19 cellular contexts compared by ENCODE assay signal in genomic region chr7:100163871-100164270, GRCh38. TPM values are rescaled to one million over a fixed set of nuclear protein-coding genes. Genes with fewer than 3 reads are reported as not detected.
DNase-seq lines count a peak whose midpoint lies in the region; ATAC-seq and TF ChIP-seq lines count a peak whose summit lies in the region.
"Had no signal": no experiment of that assay in that cellular context is flagged by ENCODE, and none has a peak within 500 bp of the region (broad histone marks: within the 10 kb centered on the region; RNA-seq: fewer than 3 reads in every experiment).

No MANE protein-coding gene starts in this region.

- ATAC-seq in CD4-positive, CD25-positive, alpha-beta regulatory T cell (ENCODE audit: low read depth in 2 of 2) = no peak
- no peak for ATAC-seq in naive thymus-derived CD8-positive, alpha-beta T cell
- ATAC-seq in HG02973 (IDR thresholded peaks at IDR 0.05; ENCODE audit: unreplicated experiment) = no peak
- ATAC-seq: heart left ventricle; left lung; natural killer cell treated with Interleukin-12 subunit alpha and Interleukin-12 subunit beta and Interleukin-15 and Interleukin-18, amount 100 ng/mL, for 72 hours; pancreas; sciatic nerve had no signal

- peak overlapping the region; percentile 68 for H3K27ac ChIP-seq in CD4-positive, CD25-positive, alpha-beta regulatory T cell (ENCODE audit: insufficient read depth, low read length, poor library complexity, severe bottlenecking)
- no peak overlapping the region for H3K27ac ChIP-seq in DOHH2 (ENCODE audit: low read depth, low read length)
- H3K27ac ChIP-seq: heart left ventricle, KMS-11, left lung, pancreas, vagina had no signal

- H3K36me3 Mint-ChIP-seq in CD4-positive, CD25-positive, alpha-beta regulatory T cell = no peaks in the 10 kb centered on the region
- H3K36me3 Mint-ChIP-seq in activated T-helper 1 cell treated with anti-CD3 and anti-CD28 coated beads, Interleukin-12 subunit alpha, Interleukin-12 subunit beta, Interleukin-2, Interleukin-4 antibody, amounts not matched to agents 30 ng/mL and 10 ng/mL and 1 ng/mL, durations not matched to agents 14 hours and 24 hours and 36 hours (ENCODE audit: low read depth) = no peaks in the 10 kb centered on the region
- H3K36me3 Mint-ChIP-seq in naive thymus-derived CD8-positive, alpha-beta T cell = no peaks in the 10 kb centered on the region
- H3K36me3 Mint-ChIP-seq: mesothelial cell of epicardium; natural killer cell treated with Interleukin-12 subunit alpha and Interleukin-12 subunit beta and Interleukin-15 and Interleukin-18, amount 100 ng/mL, for 72 hours had no signal

- peak overlapping the region; percentile 74 to 86 (median 84) for H3K27ac Mint-ChIP-seq in CD4-positive, CD25-positive, alpha-beta regulatory T cell
- H3K27ac Mint-ChIP-seq in activated T-helper 1 cell treated with anti-CD3 and anti-CD28 coated beads, Interleukin-12 subunit alpha, Interleukin-12 subunit beta, Interleukin-2, Interleukin-4 antibody, amounts not matched to agents 30 ng/mL and 10 ng/mL and 1 ng/mL, durations not matched to agents 14 hours and 24 hours and 36 hours = peak overlapping the region; percentile 27
- H3K27ac Mint-ChIP-seq in naive thymus-derived CD8-positive, alpha-beta T cell = peak overlapping the region; percentile 7 to 99 (median 96)
- H3K27ac Mint-ChIP-seq: dendritic cell treated with granulocyte-macrophage colony-stimulating factor and Interleukin-4, amounts not matched to agents 40 ng/mL and 50 ng/mL, for 4 days; mesothelial cell of epicardium; natural killer cell treated with Interleukin-12 subunit alpha and Interleukin-12 subunit beta and Interleukin-15 and Interleukin-18, amount 100 ng/mL, for 72 hours had no signal

- H3K4me2 ChIP-seq in DOHH2 (ENCODE audit: low read length) = peak overlapping the region; percentile 36; the same call in 1 of the 2 replicates
- H3K4me2 ChIP-seq: KMS-11 had no signal

- no peaks in the 10 kb centered on the region for H3K27me3 ChIP-seq in CD4-positive, CD25-positive, alpha-beta regulatory T cell (ENCODE audit: control insufficient read depth, insufficient read depth, low read length)
- H3K27me3 ChIP-seq in DOHH2 (ENCODE audit: control insufficient read depth, low read length) = peaks cover 16% of the 10 kb centered on the region
- H3K27me3 ChIP-seq: pancreas, vagina had no signal

- peaks cover 3% of the 10 kb centered on the region; the same call in 1 of the 2 replicates for H3F3A ChIP-seq in DOHH2 (ENCODE audit: control insufficient read depth, insufficient read depth)

- in situ Hi-C loops in ACHN (cut with HindIII; ENCODE audit: low pct_ligation_motif_present, low pct_unique_long_range_greater_than_20kb, low sequenced_read_pairs) = no loop called here

- H3K27me3 Mint-ChIP-seq in CD4-positive, CD25-positive, alpha-beta regulatory T cell = peaks cover 33% of the 10 kb centered on the region
- H3K27me3 Mint-ChIP-seq in activated T-helper 1 cell treated with anti-CD3 and anti-CD28 coated beads, Interleukin-12 subunit alpha, Interleukin-12 subunit beta, Interleukin-2, Interleukin-4 antibody, amounts not matched to agents 30 ng/mL and 10 ng/mL and 1 ng/mL, durations not matched to agents 14 hours and 24 hours and 36 hours (ENCODE audit: insufficient read depth) = peaks cover 10% of the 10 kb centered on the region
- H3K27me3 Mint-ChIP-seq in naive thymus-derived CD8-positive, alpha-beta T cell = peaks cover 0 to 18% (median 0%) of the 10 kb centered on the region in 5 donors

- H4K20me1 ChIP-seq in DOHH2 (ENCODE audit: control insufficient read depth, insufficient read depth, low read depth, low read length) = no peaks in the 10 kb centered on the region

- intact Hi-C loops in activated T-helper 1 cell treated with anti-CD3 and anti-CD28 coated beads, Interleukin-12 subunit alpha, Interleukin-12 subunit beta, Interleukin-2, Interleukin-4 antibody, amounts not matched to agents 30 ng/mL and 10 ng/mL and 1 ng/mL, durations not matched to agents 14 hours and 24 hours and 36 hours (cut with micrococcal nuclease) = no loop called here

- no peaks in the 10 kb centered on the region for H3K36me3 ChIP-seq in CD4-positive, CD25-positive, alpha-beta regulatory T cell (ENCODE audit: control insufficient read depth, insufficient read depth, low read length)
- H3K36me3 ChIP-seq in DOHH2 (ENCODE audit: control insufficient read depth, low read length) = no peaks in the 10 kb centered on the region
- H3K36me3 ChIP-seq: heart left ventricle, left lung, pancreas, vagina had no signal

- H3K9me3 ChIP-seq in CD4-positive, CD25-positive, alpha-beta regulatory T cell (ENCODE audit: control insufficient read depth in 2 of 2, low read length in 2 of 2) = no peaks in the 10 kb centered on the region
- H3K9me3 ChIP-seq in DOHH2 (ENCODE audit: control insufficient read depth, insufficient read depth, low read length) = no peaks in the 10 kb centered on the region
- H3K9me3 ChIP-seq: heart left ventricle, left lung, pancreas, vagina had no signal

- H3K4me3 ChIP-seq in CD4-positive, CD25-positive, alpha-beta regulatory T cell (ENCODE audit: low read depth, low read length) = peak overlapping the region; percentile 66
- no peak overlapping the region for H3K4me3 ChIP-seq in DOHH2 (ENCODE audit: low read length)
- H3K4me3 ChIP-seq: heart left ventricle, left lung, pancreas, vagina had no signal

- H3K9me2 ChIP-seq in DOHH2 (replicated peaks; ENCODE audit: control insufficient read depth, low read length) = no peaks in the 10 kb centered on the region

- peak overlapping the region; percentile 67 to 95 (median 86) for H3K4me3 Mint-ChIP-seq in CD4-positive, CD25-positive, alpha-beta regulatory T cell
- H3K4me3 Mint-ChIP-seq in activated T-helper 1 cell treated with anti-CD3 and anti-CD28 coated beads, Interleukin-12 subunit alpha, Interleukin-12 subunit beta, Interleukin-2, Interleukin-4 antibody, amounts not matched to agents 30 ng/mL and 10 ng/mL and 1 ng/mL, durations not matched to agents 14 hours and 24 hours and 36 hours = no peak overlapping the region
- peak overlapping the region; percentile 5 to 88 (median 76) for H3K4me3 Mint-ChIP-seq in naive thymus-derived CD8-positive, alpha-beta T cell
- H3K4me3 Mint-ChIP-seq: dendritic cell treated with granulocyte-macrophage colony-stimulating factor and Interleukin-4, amounts not matched to agents 40 ng/mL and 50 ng/mL, for 4 days; mesothelial cell of epicardium; natural killer cell treated with Interleukin-12 subunit alpha and Interleukin-12 subunit beta and Interleukin-15 and Interleukin-18, amount 100 ng/mL, for 72 hours had no signal

- DNase-seq in CD4-positive, CD25-positive, alpha-beta regulatory T cell = no peak
- no peak for DNase-seq in activated T-helper 1 cell treated with anti-CD3 and anti-CD28 coated beads, Interleukin-12 subunit alpha, Interleukin-12 subunit beta, Interleukin-2, Interleukin-4 antibody, amounts not matched to agents 30 ng/mL and 10 ng/mL and 1 ng/mL, durations not matched to agents 14 hours and 24 hours and 36 hours (ENCODE audit: low spot score)
- no peak for DNase-seq in naive thymus-derived CD8-positive, alpha-beta T cell
- DNase-seq in ACHN (no peak), HuH-7 (ENCODE audit: low spot score) (no peak)
- DNase-seq: heart left ventricle, left lung, NCI-H524 treated with DMSO at 0.1 percent for 48 hours, T-helper 9 cell had no signal

- POLR2A ChIA-PET in naive thymus-derived CD8-positive, alpha-beta T cell (lab: Charles Lee) = interaction anchor here (0.6 to 18.7 kb wide), 10 partner anchors 9 to 993 kb away, joined by 3 to 358 read pairs (median 4); partner anchors contain the start of genes GPC2, LAMTOR4, STAG3 and TRAPPC14

- H3K9me3 Mint-ChIP-seq in CD4-positive, CD25-positive, alpha-beta regulatory T cell = peaks cover 0 to 3% (median 0%) of the 10 kb centered on the region in 7 donors
- H3K9me3 Mint-ChIP-seq in activated T-helper 1 cell treated with anti-CD3 and anti-CD28 coated beads, Interleukin-12 subunit alpha, Interleukin-12 subunit beta, Interleukin-2, Interleukin-4 antibody, amounts not matched to agents 30 ng/mL and 10 ng/mL and 1 ng/mL, durations not matched to agents 14 hours and 24 hours and 36 hours = no peaks in the 10 kb centered on the region
- no peaks in the 10 kb centered on the region for H3K9me3 Mint-ChIP-seq in naive thymus-derived CD8-positive, alpha-beta T cell
- H3K9me3 Mint-ChIP-seq: dendritic cell treated with granulocyte-macrophage colony-stimulating factor and Interleukin-4, amounts not matched to agents 40 ng/mL and 50 ng/mL, for 4 days; mesothelial cell of epicardium; natural killer cell treated with Interleukin-12 subunit alpha and Interleukin-12 subunit beta and Interleukin-15 and Interleukin-18, amount 100 ng/mL, for 72 hours had no signal

- H3K4me1 Mint-ChIP-seq in CD4-positive, CD25-positive, alpha-beta regulatory T cell = peaks cover 11 to 90% (median 58%) of the 10 kb centered on the region in 4 donors
- H3K4me1 Mint-ChIP-seq in activated T-helper 1 cell treated with anti-CD3 and anti-CD28 coated beads, Interleukin-12 subunit alpha, Interleukin-12 subunit beta, Interleukin-2, Interleukin-4 antibody, amounts not matched to agents 30 ng/mL and 10 ng/mL and 1 ng/mL, durations not matched to agents 14 hours and 24 hours and 36 hours (ENCODE audit: low read depth) = peaks cover 63% of the 10 kb centered on the region
- peaks cover 36 to 77% (median 69%) of the 10 kb centered on the region in 4 donors for H3K4me1 Mint-ChIP-seq in naive thymus-derived CD8-positive, alpha-beta T cell

- peaks cover 65% of the 10 kb centered on the region for H3K4me1 ChIP-seq in CD4-positive, CD25-positive, alpha-beta regulatory T cell (ENCODE audit: control insufficient read depth, insufficient read depth, low read length, poor library complexity, severe bottlenecking)
- H3K4me1 ChIP-seq in DOHH2 (ENCODE audit: control insufficient read depth, low read length) = peaks cover 42% of the 10 kb centered on the region

- no peak for TF ChIP-seq CTCF in DOHH2 (IDR thresholded peaks at IDR 0.05; ENCODE audit: low read depth, low read length, poor library complexity, severe bottlenecking)

- H3K79me2 ChIP-seq in DOHH2 (ENCODE audit: control insufficient read depth, low read length) = peaks cover 4% of the 10 kb centered on the region

RNA-seq across cellular contexts. Expression of gene GAL3ST4, which starts 4.5 kb away (rescaled TPM):
- total RNA-seq in CD4-positive, CD25-positive, alpha-beta regulatory T cell = 6.1 TPM
- 1 to 10 TPM; 2.6 to 7.7 (median 5.3) TPM for polyA plus RNA-seq in CD4-positive, CD25-positive, alpha-beta regulatory T cell
- 1.3 and 1.5 TPM in 2 replicates for total RNA-seq in activated T-helper 1 cell treated with anti-CD3 and anti-CD28 coated beads, Interleukin-12 subunit alpha, Interleukin-12 subunit beta, Interleukin-2, Interleukin-4 antibody, amounts not matched to agents 30 ng/mL and 10 ng/mL and 1 ng/mL, durations not matched to agents 14 hours and 24 hours and 36 hours
- total RNA-seq in naive thymus-derived CD8-positive, alpha-beta T cell = 10 to 100 TPM; 37.0 to 39.1 TPM
- polyA plus RNA-seq in naive thymus-derived CD8-positive, alpha-beta T cell = 1 to 10 TPM; 4.0 to 6.5 (median 5.4) TPM
- total RNA-seq: HT-29 had no signal

RNA-seq across cellular contexts. Expression of gene TRAPPC14, which starts 5.3 kb away (rescaled TPM):
- total RNA-seq in CD4-positive, CD25-positive, alpha-beta regulatory T cell = 54.6 TPM
- 1 to 10 TPM; 2.3 to 4.3 (median 3.9) TPM for polyA plus RNA-seq in CD4-positive, CD25-positive, alpha-beta regulatory T cell
- 43.9 and 44.3 TPM in 2 replicates for total RNA-seq in activated T-helper 1 cell treated with anti-CD3 and anti-CD28 coated beads, Interleukin-12 subunit alpha, Interleukin-12 subunit beta, Interleukin-2, Interleukin-4 antibody, amounts not matched to agents 30 ng/mL and 10 ng/mL and 1 ng/mL, durations not matched to agents 14 hours and 24 hours and 36 hours
- total RNA-seq in naive thymus-derived CD8-positive, alpha-beta T cell = 100 to 1,000 TPM; 103 to 109 TPM
- 1 to 10 TPM; 2.1 to 4.5 (median 2.4) TPM for polyA plus RNA-seq in naive thymus-derived CD8-positive, alpha-beta T cell

RNA-seq across cellular contexts. Expression of gene GPC2, which starts 13.3 kb away (rescaled TPM):
- 7.0 TPM for total RNA-seq in CD4-positive, CD25-positive, alpha-beta regulatory T cell
- under 1 TPM in 3 of 4 donors, not detected in 1; 0.16 to 0.27 (median 0.23) TPM for polyA plus RNA-seq in CD4-positive, CD25-positive, alpha-beta regulatory T cell
- 3.9 and 4.8 TPM in 2 replicates for total RNA-seq in activated T-helper 1 cell treated with anti-CD3 and anti-CD28 coated beads, Interleukin-12 subunit alpha, Interleukin-12 subunit beta, Interleukin-2, Interleukin-4 antibody, amounts not matched to agents 30 ng/mL and 10 ng/mL and 1 ng/mL, durations not matched to agents 14 hours and 24 hours and 36 hours
- 10 to 100 TPM; 39.0 to 40.1 TPM for total RNA-seq in naive thymus-derived CD8-positive, alpha-beta T cell
- 1 to 10 TPM in 1 of 3 donors, under 1 TPM in 2; 0.09 to 1.1 (median 0.42) TPM for polyA plus RNA-seq in naive thymus-derived CD8-positive, alpha-beta T cell

RNA-seq across cellular contexts. Expression of gene STAG3, which starts 13.8 kb away (rescaled TPM):
- 6.2 TPM for total RNA-seq in CD4-positive, CD25-positive, alpha-beta regulatory T cell
- 1 to 10 TPM in 1 of 4 donors, under 1 TPM in 3; 0.53 to 4.0 (median 0.77) TPM for polyA plus RNA-seq in CD4-positive, CD25-positive, alpha-beta regulatory T cell
- total RNA-seq in activated T-helper 1 cell treated with anti-CD3 and anti-CD28 coated beads, Interleukin-12 subunit alpha, Interleukin-12 subunit beta, Interleukin-2, Interleukin-4 antibody, amounts not matched to agents 30 ng/mL and 10 ng/mL and 1 ng/mL, durations not matched to agents 14 hours and 24 hours and 36 hours = 25.0 and 30.6 TPM in 2 replicates
- 10 to 100 TPM; 12.0 to 12.1 TPM for total RNA-seq in naive thymus-derived CD8-positive, alpha-beta T cell
- 1 to 10 TPM; 6.0 to 8.6 (median 6.9) TPM for polyA plus RNA-seq in naive thymus-derived CD8-positive, alpha-beta T cell
- total RNA-seq: vagina had no signal

RNA-seq across cellular contexts. Expression of gene LAMTOR4, which starts 15.2 kb away (rescaled TPM):
- total RNA-seq in CD4-positive, CD25-positive, alpha-beta regulatory T cell = 136 TPM
- 100 to 1,000 TPM; 450 to 474 (median 465) TPM for polyA plus RNA-seq in CD4-positive, CD25-positive, alpha-beta regulatory T cell
- 119 and 133 TPM in 2 replicates for total RNA-seq in activated T-helper 1 cell treated with anti-CD3 and anti-CD28 coated beads, Interleukin-12 subunit alpha, Interleukin-12 subunit beta, Interleukin-2, Interleukin-4 antibody, amounts not matched to agents 30 ng/mL and 10 ng/mL and 1 ng/mL, durations not matched to agents 14 hours and 24 hours and 36 hours
- total RNA-seq in naive thymus-derived CD8-positive, alpha-beta T cell = 100 to 1,000 TPM; 170 to 206 TPM
- 100 to 1,000 TPM; 403 to 435 (median 430) TPM for polyA plus RNA-seq in naive thymus-derived CD8-positive, alpha-beta T cell

Comparison
In these comparisons a context has a peak if more than half of its experiments do, and no peak if none do; other contexts are left out.
1. H3K27ac Mint-ChIP-seq: peak in every context shown above with its lines; median percentile 96 in naive thymus-derived CD8-positive, alpha-beta T cell; 84 in CD4-positive, CD25-positive, alpha-beta regulatory T cell; 27 in activated T-helper 1 cell treated with anti-CD3 and anti-CD28 coated beads, Interleukin-12 subunit alpha, Interleukin-12 subunit beta, Interleukin-2, Interleukin-4 antibody, amounts not matched to agents 30 ng/mL and 10 ng/mL and 1 ng/mL, durations not matched to agents 14 hours and 24 hours and 36 hours.